In the genomic region with DNA sequence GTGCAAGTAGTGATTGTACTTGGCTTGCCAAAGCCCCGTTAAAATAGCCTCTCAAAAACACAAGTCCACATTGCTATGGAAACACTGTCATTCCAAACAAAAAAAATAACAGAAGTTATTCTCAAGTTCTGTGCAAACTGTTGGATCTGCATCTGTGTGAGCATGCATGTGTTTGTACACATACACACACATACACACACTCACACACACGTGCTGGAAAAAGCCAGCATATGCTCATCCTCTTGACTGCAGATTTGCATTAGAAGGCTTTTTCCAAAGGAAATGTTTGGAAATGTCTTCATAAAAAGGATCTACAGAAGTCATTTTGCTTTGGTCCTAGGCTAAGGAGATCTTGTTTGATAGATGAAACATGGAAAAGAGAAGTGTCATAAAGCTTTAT, we compare ENCODE assay signal across 30 cellular contexts. TPM values are rescaled to one million over a fixed set of nuclear protein-coding genes. Genes with fewer than 3 reads are reported as not detected.
"Had no signal": no experiment of that assay in that cellular context is flagged by ENCODE, and none has a peak within 500 bp of the region (broad histone marks: within the 10 kb centered on the region; RNA-seq: fewer than 3 reads in every experiment).

No MANE protein-coding gene starts in this region.

- H3K9me3 ChIP-seq: suprapubic skin, testis, thoracic aorta, thyroid gland, tibial artery, tibial nerve, transverse colon, upper lobe of left lung, upper lobe of right lung, uterus, vagina had no signal

- H3K36me3 ChIP-seq: stomach, suprapubic skin, thoracic aorta, thyroid gland, tibial artery, tibial nerve, transverse colon, upper lobe of left lung, upper lobe of right lung, uterus, vagina had no signal

- H3K4me1 ChIP-seq: stomach, suprapubic skin, testis, tibial artery, tibial nerve, transverse colon, upper lobe of left lung, upper lobe of right lung, uterus, vagina had no signal

- H3K27me3 Mint-ChIP-seq: stimulated activated memory B cell treated with anti-CD40 and anti-IgM and Interleukin-4, amounts not matched to agents 10 μg/mL and 1 μg/mL and 100 μg/mL, for 72 hours; stimulated activated naive B cell treated with anti-CD40 and anti-IgM and Interleukin-4, amounts not matched to agents 10 μg/mL and 1 μg/mL and 100 μg/mL, for 72 hours; stimulated activated naive CD8-positive, alpha-beta T cell treated with anti-CD3 and anti-CD28 coated beads, Interleukin-15, amount 100 ng/mL, for 72 hours; stimulated activated naive CD8-positive, alpha-beta T cell treated with anti-CD3 and anti-CD28 coated beads, Interleukin-15, Interleukin-2, amounts not matched to agents 100 ng/mL and 50 ng/mL, for 24 hours; type B pancreatic cell had no signal

- H3K36me3 Mint-ChIP-seq: stimulated activated effector memory CD8-positive, alpha-beta T cell treated with anti-CD3 and anti-CD28 coated beads, Interleukin-12 subunit alpha, Interleukin-12 subunit beta, amount 100 ng/mL, for 72 hours; stimulated activated memory B cell treated with anti-CD40 and anti-IgM and Interleukin-4, amounts not matched to agents 10 μg/mL and 1 μg/mL and 100 μg/mL, for 72 hours; stimulated activated naive B cell treated with anti-CD40 and anti-IgM and Interleukin-4, amounts not matched to agents 10 μg/mL and 1 μg/mL and 100 μg/mL, for 72 hours; type B pancreatic cell had no signal

- ATAC-seq: stimulated activated effector memory CD8-positive, alpha-beta T cell treated with anti-CD3 and anti-CD28 coated beads, Interleukin-12 subunit alpha, Interleukin-12 subunit beta, amount 100 ng/mL, for 72 hours; stimulated activated memory B cell treated with anti-CD40 and anti-IgM and Interleukin-4, amounts not matched to agents 10 μg/mL and 1 μg/mL and 100 μg/mL, for 72 hours; stimulated activated naive B cell treated with anti-CD40 and anti-IgM and Interleukin-4, amounts not matched to agents 10 μg/mL and 1 μg/mL and 100 μg/mL, for 72 hours; stimulated activated naive CD8-positive, alpha-beta T cell treated with anti-CD3 and anti-CD28 coated beads, Interleukin-15, amount 100 ng/mL, for 72 hours; stimulated activated naive CD8-positive, alpha-beta T cell treated with anti-CD3 and anti-CD28 coated beads, Interleukin-15, Interleukin-2, amounts not matched to agents 100 U/mL and 50 U/mL, for 24 hours; upper lobe of right lung had no signal

- H3K27ac ChIP-seq: stomach, suprapubic skin, testis, thoracic aorta, thyroid gland, tibial artery, tibial nerve, transverse colon, upper lobe of left lung, upper lobe of right lung, uterus, vagina had no signal

- FAIRE-seq: urothelium cell line had no signal

- H3K4me1 Mint-ChIP-seq: stimulated activated effector memory CD8-positive, alpha-beta T cell treated with anti-CD3 and anti-CD28 coated beads, Interleukin-12 subunit alpha, Interleukin-12 subunit beta, amount 100 ng/mL, for 72 hours; stimulated activated memory B cell treated with anti-CD40 and anti-IgM and Interleukin-4, amounts not matched to agents 10 μg/mL and 1 μg/mL and 100 μg/mL, for 72 hours; stimulated activated naive B cell treated with anti-CD40 and anti-IgM and Interleukin-4, amounts not matched to agents 10 μg/mL and 1 μg/mL and 100 μg/mL, for 72 hours; stimulated activated naive CD8-positive, alpha-beta T cell treated with anti-CD3 and anti-CD28 coated beads, Interleukin-15, amount 100 ng/mL, for 72 hours had no signal

- DNase-seq: stimulated activated CD4-positive, alpha-beta T cell treated with anti-CD3 and anti-CD28 coated beads, Interleukin-2, amount 100 ng/mL, for 48 hours; stimulated activated CD4-positive, alpha-beta T cell treated with anti-CD3 and anti-CD28 coated beads, Interleukin-4, amount 100 ng/mL, for 1 hour; stimulated activated CD4-positive, alpha-beta T cell treated with anti-CD3 and anti-CD28 coated beads, Interleukin-4, amount 100 ng/mL, for 24 hours; stimulated activated CD4-positive, alpha-beta T cell treated with anti-CD3 and anti-CD28 coated beads, Interleukin-4, amount 100 ng/mL, for 4 hours; stimulated activated CD8-positive, alpha-beta memory T cell treated with anti-CD3 and anti-CD28 coated beads, Interleukin-4, amount 100 ng/mL, for 48 hours; stimulated activated naive B cell treated with anti-CD40 and anti-IgM and Interleukin-4, amounts not matched to agents 10 μg/mL and 1 μg/mL and 100 μg/mL, for 72 hours; stimulated activated naive CD4-positive, alpha-beta T cell; stimulated activated naive CD4-positive, alpha-beta T cell treated with Interleukin-2 at 50 U/mL for 16 hours; stimulated activated naive CD8-positive, alpha-beta T cell treated with anti-CD3 and anti-CD28 coated beads, Interleukin-15, amount 100 ng/mL, for 72 hours; stimulated activated naive CD8-positive, alpha-beta T cell treated with anti-CD3 and anti-CD28 coated beads, Interleukin-15, Interleukin-2, amounts not matched to agents 100 U/mL and 50 U/mL, for 24 hours; stomach; substantia nigra; testis; thyroid gland; tibial artery; transverse colon; trophoblast cell; upper lobe of left lung; upper lobe of right lung; uterus had no signal

- H3K27ac Mint-ChIP-seq: stimulated activated effector memory CD8-positive, alpha-beta T cell treated with anti-CD3 and anti-CD28 coated beads, Interleukin-12 subunit alpha, Interleukin-12 subunit beta, amount 100 ng/mL, for 72 hours; stimulated activated memory B cell treated with anti-CD40 and anti-IgM and Interleukin-4, amounts not matched to agents 10 μg/mL and 1 μg/mL and 100 μg/mL, for 72 hours; stimulated activated naive B cell treated with anti-CD40 and anti-IgM and Interleukin-4, amounts not matched to agents 10 μg/mL and 1 μg/mL and 100 μg/mL, for 72 hours; stimulated activated naive CD8-positive, alpha-beta T cell treated with anti-CD3 and anti-CD28 coated beads, Interleukin-15, amount 100 ng/mL, for 72 hours; stimulated activated naive CD8-positive, alpha-beta T cell treated with anti-CD3 and anti-CD28 coated beads, Interleukin-15, Interleukin-2, amounts not matched to agents 100 ng/mL and 50 ng/mL, for 24 hours; type B pancreatic cell had no signal

- H3K4me3 ChIP-seq: stomach, suprapubic skin, testis, thoracic aorta, thyroid gland, tibial artery, tibial nerve, transverse colon, upper lobe of left lung, upper lobe of right lung, uterus, vagina had no signal

- H3K4me3 Mint-ChIP-seq: stimulated activated effector memory CD8-positive, alpha-beta T cell treated with anti-CD3 and anti-CD28 coated beads, Interleukin-12 subunit alpha, Interleukin-12 subunit beta, amount 100 ng/mL, for 72 hours; stimulated activated memory B cell treated with anti-CD40 and anti-IgM and Interleukin-4, amounts not matched to agents 10 μg/mL and 1 μg/mL and 100 μg/mL, for 72 hours; stimulated activated naive B cell treated with anti-CD40 and anti-IgM and Interleukin-4, amounts not matched to agents 10 μg/mL and 1 μg/mL and 100 μg/mL, for 72 hours; stimulated activated naive CD8-positive, alpha-beta T cell treated with anti-CD3 and anti-CD28 coated beads, Interleukin-15, amount 100 ng/mL, for 72 hours; stimulated activated naive CD8-positive, alpha-beta T cell treated with anti-CD3 and anti-CD28 coated beads, Interleukin-15, Interleukin-2, amounts not matched to agents 100 ng/mL and 50 ng/mL, for 24 hours; type B pancreatic cell had no signal

- H3K27me3 ChIP-seq: stomach, suprapubic skin, testis, thyroid gland, tibial artery, tibial nerve, transverse colon, upper lobe of left lung, upper lobe of right lung, uterus, vagina had no signal

RNA-seq across cellular contexts. Expression of a gene that starts 13.4 kb away (rescaled TPM):
- total RNA-seq: subcutaneous adipose tissue, thoracic aorta, vagina had no signal
